Comparison of ENCODE assay signal across 23 cellular contexts in the genomic region with DNA sequence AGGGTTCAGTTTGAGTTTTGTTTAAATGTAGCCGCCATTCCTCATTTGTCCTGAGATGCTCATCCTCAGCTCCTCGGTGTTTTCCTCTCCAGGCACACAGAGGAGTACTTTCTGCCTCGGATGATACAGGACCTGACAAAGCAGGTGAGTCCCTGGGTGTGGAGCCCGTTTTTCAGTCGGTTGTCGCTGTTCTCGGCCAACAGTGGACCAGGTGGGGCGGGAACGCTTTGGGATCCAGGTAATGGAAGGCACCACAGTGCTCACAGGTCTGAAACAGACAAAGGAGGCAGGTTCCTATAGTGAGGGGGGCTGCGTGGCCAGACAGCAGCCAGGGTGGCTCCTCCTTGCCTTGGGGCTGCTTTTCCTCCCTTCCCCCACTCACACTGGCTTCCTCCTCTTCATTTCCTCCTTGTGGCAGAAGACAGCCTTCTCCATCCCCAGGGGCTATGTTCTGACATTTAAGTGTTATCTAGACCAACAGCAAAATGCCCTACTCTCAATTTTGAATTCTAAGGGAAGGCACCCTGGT. TPM values are rescaled to one million over a fixed set of nuclear protein-coding genes. Genes with fewer than 3 reads are reported as not detected.
"Had no signal": no experiment of that assay in that cellular context is flagged by ENCODE, and none has a peak within 500 bp of the region (broad histone marks: within the 10 kb centered on the region; RNA-seq: fewer than 3 reads in every experiment).

No MANE protein-coding gene starts in this region.

- H3K9me3 Mint-ChIP-seq: activated CD8-positive, alpha-beta T cell treated with anti-CD3 and anti-CD28 coated beads for 36 hours; activated naive CD4-positive, alpha-beta T cell treated with anti-CD3 and anti-CD28 coated beads, Interleukin-2, amount 50 U/mL, for 72 hours; neural crest cell had no signal

- H3K27ac Mint-ChIP-seq: activated CD8-positive, alpha-beta memory T cell treated with anti-CD3 and anti-CD28 coated beads, Interleukin-2, amount 10 ng/mL, durations not matched to agents 7 days and 5 days; activated CD8-positive, alpha-beta T cell treated with anti-CD3 and anti-CD28 coated beads for 36 hours; activated naive CD4-positive, alpha-beta T cell treated with anti-CD3 and anti-CD28 coated beads, Interleukin-2, amount 50 U/mL, for 72 hours; progenitor cell of endocrine pancreas had no signal

- H3K4me3 ChIP-seq: ascending aorta, mucosa of descending colon, stomach, suprapubic skin, tibial nerve had no signal

- H3K9me3 ChIP-seq: ascending aorta, mucosa of descending colon, stomach, suprapubic skin, tibial nerve had no signal

- H3K27ac ChIP-seq: ascending aorta, brain microvascular endothelial cell, foreskin keratinocyte, stomach, suprapubic skin, tibial nerve had no signal

- H3K4me1 Mint-ChIP-seq: activated CD8-positive, alpha-beta memory T cell treated with anti-CD3 and anti-CD28 coated beads, Interleukin-2, amount 10 ng/mL, durations not matched to agents 7 days and 5 days; neural crest cell had no signal

- H3K27me3 Mint-ChIP-seq: activated CD8-positive, alpha-beta memory T cell treated with anti-CD3 and anti-CD28 coated beads, Interleukin-2, amount 10 ng/mL, durations not matched to agents 7 days and 5 days; activated CD8-positive, alpha-beta T cell treated with anti-CD3 and anti-CD28 coated beads for 36 hours; progenitor cell of endocrine pancreas had no signal

- H3K4me3 Mint-ChIP-seq: activated CD8-positive, alpha-beta memory T cell treated with anti-CD3 and anti-CD28 coated beads, Interleukin-2, amount 10 ng/mL, durations not matched to agents 7 days and 5 days; activated CD8-positive, alpha-beta T cell treated with anti-CD3 and anti-CD28 coated beads for 36 hours; neural crest cell had no signal

- H3K4me1 ChIP-seq: ascending aorta, foreskin keratinocyte, stomach, suprapubic skin, tibial nerve had no signal

- H3K27me3 ChIP-seq: ascending aorta, brain microvascular endothelial cell, foreskin keratinocyte, stomach, suprapubic skin, tibial nerve had no signal

- DNase-seq: activated CD4-positive, alpha-beta T cell treated with anti-CD3 and anti-CD28 coated beads for 48 hours; activated CD8-positive, alpha-beta memory T cell treated with anti-CD3 and anti-CD28 coated beads, Interleukin-2, amount 10 ng/mL, durations not matched to agents 7 days and 5 days; activated CD8-positive, alpha-beta T cell treated with anti-CD3 and anti-CD28 coated beads for 36 hours; activated T-cell treated with anti-CD3 and anti-CD28 coated beads for 4 hours; brain microvascular endothelial cell; central memory CD4-positive, alpha-beta T cell; effector memory CD4-positive, alpha-beta T cell; foreskin keratinocyte; mesenchymal stem cell; mucosa of descending colon; retina; stimulated activated CD4-positive, alpha-beta T cell treated with anti-CD3 and anti-CD28 coated beads, Interleukin-12 subunit alpha, Interleukin-12 subunit beta, amount 100 ng/mL, for 4 hours; stomach; T-helper 9 cell had no signal

RNA-seq across cellular contexts. Expression of gene KRTAP5-7, which starts 54.6 kb away (rescaled TPM):
- total RNA-seq: activated CD8-positive, alpha-beta memory T cell treated with anti-CD3 and anti-CD28 coated beads, Interleukin-2, amount 10 ng/mL, durations not matched to agents 7 days and 5 days; activated CD8-positive, alpha-beta T cell treated with anti-CD3 and anti-CD28 coated beads for 36 hours; activated naive CD4-positive, alpha-beta T cell treated with anti-CD3 and anti-CD28 coated beads, Interleukin-2, amount 50 U/mL, for 72 hours; ascending aorta; dermis microvascular lymphatic vessel endothelial cell; foreskin keratinocyte; glomerular endothelial cell; kidney epithelial cell; neural crest cell had no signal
